1 cellular context compared by ENCODE assay signal in the genomic region with DNA sequence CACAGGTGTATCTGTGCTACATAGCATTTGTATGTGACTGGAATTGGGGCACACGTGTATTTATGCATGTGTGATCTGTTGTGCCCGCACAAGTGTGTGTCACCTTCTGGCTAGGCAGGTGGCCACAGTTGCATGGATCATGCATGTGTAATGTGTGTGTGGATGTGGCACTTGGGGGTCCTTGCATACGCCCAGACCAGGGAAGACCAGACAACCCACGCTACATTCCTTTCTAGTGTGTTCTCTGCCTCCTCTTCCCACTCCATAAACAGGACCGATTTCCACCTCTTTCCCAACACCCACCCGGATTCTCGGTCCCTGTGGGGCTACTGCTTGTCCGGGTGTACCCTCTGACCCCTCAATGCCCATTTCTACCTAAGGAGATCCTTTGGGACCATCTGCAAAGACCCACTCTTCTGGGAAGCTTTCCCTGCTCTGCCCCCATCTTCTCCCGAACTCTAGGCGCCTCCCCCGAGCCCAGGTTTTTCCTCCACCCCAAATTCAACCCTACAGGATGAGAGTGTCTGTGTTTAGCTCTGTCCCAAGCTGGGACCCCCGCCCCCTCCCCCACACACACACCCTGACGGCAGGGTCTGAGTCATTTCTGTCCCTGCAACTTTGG.
TF ChIP-seq lines count a peak whose summit lies in the region.

No MANE protein-coding gene starts in this region.

TF ChIP-seq in K562, 482 proteins besides CTCF, POLR2A, EP300 and RAD21:
- TF ChIP-seq MAFK (IDR thresholded peaks at IDR 0.05; ENCODE audit: low read length) (no peak), HNRNPLL (IDR thresholded peaks at IDR 0.05; ENCODE audit: low read depth, low read length, poor library complexity, severe bottlenecking) (peak; percentile 23), JUN (IDR thresholded peaks at IDR 0.05; ENCODE audit: borderline replicate concordance, low read depth, low read length) (no peak), JUN (CRISPR knock-in tag; IDR thresholded peaks at IDR 0.05; ENCODE audit: borderline replicate concordance) (no peak), KDM1A (IDR thresholded peaks at IDR 0.05) (0 out of 4 replicates have a peak, but pooled peaks of 1 of the 2 experiments have one; percentile 46)
